Comparison of ENCODE assay signal across 9 cellular contexts in genomic region chr2:80256396-80257167, GRCh38. TPM values are rescaled to one million over a fixed set of nuclear protein-coding genes. Genes with fewer than 3 reads are reported as not detected.
A peak's percentile ranks its signal among the peaks of the same experiment; 100 is the strongest.
DNase-seq lines count a peak whose midpoint lies in the region; ATAC-seq, FAIRE-seq and TF ChIP-seq lines count a peak whose summit lies in the region.
"Had no signal": no experiment of that assay in that cellular context is flagged by ENCODE, and none has a peak within 500 bp of the region (broad histone marks: within the 10 kb centered on the region; RNA-seq: fewer than 3 reads in every experiment).

No MANE protein-coding gene starts in this region.

- H2BK120ac ChIP-seq in IMR-90 (ENCODE audit: low read depth, low read length) (no peak overlapping the region), mesenchymal stem cell (ENCODE audit: low read depth, low read length) (no peak overlapping the region)

- DNase-seq in DMS153 (lab: John Stamatoyannopoulos, UW) (peak; percentile 42), IMR-90 (peak; percentile 27), astrocyte (ENCODE audit: low read depth) (no peak), mesenchymal stem cell (peak; percentile 40), GM20000 (ENCODE audit: low spot score) (no peak), gastrocnemius medialis (no peak)

- no peaks in the 10 kb centered on the region for H3K9me1 ChIP-seq in IMR-90 (ENCODE audit: insufficient read depth, low read length)

- no peaks in the 10 kb centered on the region for H3K4me1 ChIP-seq in IMR-90 (ENCODE audit: control insufficient read depth, insufficient read depth, low read length)
- H3K4me1 ChIP-seq in astrocyte (ENCODE audit: insufficient read depth, low read length), result no peaks in the 10 kb centered on the region
- no peaks in the 10 kb centered on the region for H3K4me1 ChIP-seq in mesenchymal stem cell (ENCODE audit: control insufficient read depth, insufficient read depth, low read depth, low read length)
- peaks cover 0 to 6% of the 10 kb centered on the region in 2 donors for H3K4me1 ChIP-seq in gastrocnemius medialis

- H2AK5ac ChIP-seq in IMR-90 (ENCODE audit: low read depth, low read length) (no peak overlapping the region), mesenchymal stem cell (ENCODE audit: low read length, severe bottlenecking) (no peak overlapping the region)

- H4K91ac ChIP-seq in IMR-90 (ENCODE audit: insufficient read depth, low read depth, low read length), result no peak overlapping the region
- no peak overlapping the region for H4K91ac ChIP-seq in mesenchymal stem cell (ENCODE audit: low read length)

- H3K4me2 ChIP-seq in IMR-90 (ENCODE audit: low read depth, low read length) (no peak overlapping the region), astrocyte (ENCODE audit: low read length) (no peak overlapping the region), mesenchymal stem cell (ENCODE audit: low read length, poor library complexity, severe bottlenecking) (no peak overlapping the region)

- dilution Hi-C loops in IMR-90 (cut with HindIII; ENCODE audit: low sequenced_read_pairs, unreplicated experiment), result no loop called here

- no peak overlapping the region for H3K23ac ChIP-seq in IMR-90 (ENCODE audit: low read depth, low read length)
- H3K23ac ChIP-seq in mesenchymal stem cell (ENCODE audit: low read length in 2 of 2), result no peak overlapping the region

- CTCF ChIA-PET in IMR-90 (lab: Yijun Ruan, JAX), result interaction anchor here (0.9 kb wide), 1 partner anchor 18 kb away, joined by 4 read pairs; no protein-coding TSS in a partner anchor

- no peaks in the 10 kb centered on the region for H3K27me3 ChIP-seq in IMR-90 (ENCODE audit: control insufficient read depth, insufficient read depth, low read length)
- no peaks in the 10 kb centered on the region for H3K27me3 ChIP-seq in astrocyte (ENCODE audit: insufficient read depth, low read length)
- H3K27me3 ChIP-seq in mesenchymal stem cell (ENCODE audit: control insufficient read depth in 1 of 2, insufficient read depth in 1 of 2, low read length in 2 of 2), result peaks cover 0 to 21% of the 10 kb centered on the region in 2 experiments
- no peaks in the 10 kb centered on the region for H3K27me3 ChIP-seq in gastrocnemius medialis

- H2BK15ac ChIP-seq in IMR-90 (ENCODE audit: low read depth, low read length) (no peak overlapping the region), mesenchymal stem cell (ENCODE audit: low read depth, poor library complexity, severe bottlenecking) (no peak overlapping the region)

- intact Hi-C loops in IMR-90 (cut with micrococcal nuclease) (loop anchor here (10.0 kb wide), 1 partner anchor 238 kb away; no protein-coding TSS in a partner anchor), gastrocnemius medialis (cut with DNase I; ENCODE audit: low total_unique reads) (no loop called here)

- H3K36me3 ChIP-seq in IMR-90 (ENCODE audit: control insufficient read depth, insufficient read depth, low read length) (no peaks in the 10 kb centered on the region), astrocyte (ENCODE audit: insufficient read depth, low read length) (no peaks in the 10 kb centered on the region), mesenchymal stem cell (ENCODE audit: control insufficient read depth in 1 of 2, insufficient read depth in 2 of 2, low read depth in 1 of 2, low read length in 2 of 2) (no peaks in the 10 kb centered on the region), gastrocnemius medialis (no peaks in the 10 kb centered on the region)

- H3K79me2 ChIP-seq in astrocyte (ENCODE audit: insufficient read depth, low read length), result no peaks in the 10 kb centered on the region

- no peak for FAIRE-seq in astrocyte (lab: Jason Lieb, UNC)

- peaks cover 2% of the 10 kb centered on the region for H3K27me3 Mint-ChIP-seq in astrocyte (ENCODE audit: low read depth, unreplicated experiment)
- H3K27me3 Mint-ChIP-seq: memory B cell had no signal

- no peak overlapping the region for H4K5ac ChIP-seq in IMR-90 (ENCODE audit: low read depth, low read length)

- H2AFZ ChIP-seq in IMR-90 (replicated peaks; ENCODE audit: low read length, poor library complexity), result no peak overlapping the region
- no peak overlapping the region for H2AFZ ChIP-seq in astrocyte (ENCODE audit: low read depth, low read length)
- H2AFZ ChIP-seq in mesenchymal stem cell (ENCODE audit: low read depth, low read length), result no peak overlapping the region

- in situ Hi-C loops in IMR-90 (cut with MboI; ENCODE audit: low sequenced_read_pairs) (no loop called here), gastrocnemius medialis (cut with MboI; ENCODE audit: low sequenced_read_pairs in 4 of 4) (no loop called here)

- H3K4ac ChIP-seq in IMR-90 (ENCODE audit: low read depth, low read length) (no peak overlapping the region), mesenchymal stem cell (ENCODE audit: low read depth in 1 of 2, low read length in 2 of 2) (no peak overlapping the region)

- H2BK12ac ChIP-seq in mesenchymal stem cell (ENCODE audit: low read length in 2 of 2), result no peak overlapping the region

- H2BK20ac ChIP-seq in IMR-90 (ENCODE audit: low read depth, low read length), result no peak overlapping the region

- H3K27ac ChIP-seq in IMR-90 (ENCODE audit: insufficient read depth, low read length) (no peak overlapping the region), astrocyte (ENCODE audit: low read depth, low read length) (no peak overlapping the region), mesenchymal stem cell (ENCODE audit: low read length, poor library complexity, severe bottlenecking) (no peak overlapping the region), gastrocnemius medialis (no peak overlapping the region)

- POLR2A ChIA-PET in IMR-90 (lab: Charles Lee; ENCODE audit: unreplicated experiment), result no interaction called here

- H3K18ac ChIP-seq in IMR-90 (ENCODE audit: low read depth, low read length) (no peak overlapping the region), mesenchymal stem cell (ENCODE audit: low read depth in 1 of 2, low read length in 2 of 2) (no peak overlapping the region)

- ATAC-seq in IMR-90 (ENCODE audit: low read depth) (no peak), HG02798 (IDR thresholded peaks at IDR 0.05; ENCODE audit: poor library complexity, unreplicated experiment) (no peak), gastrocnemius medialis (no peak), HG03045 (IDR thresholded peaks at IDR 0.05; ENCODE audit: unreplicated experiment) (no peak)

- H3K36me3 Mint-ChIP-seq in astrocyte (ENCODE audit: low read depth, unreplicated experiment), result no peaks in the 10 kb centered on the region
- H3K36me3 Mint-ChIP-seq: memory B cell had no signal

- H3K56ac ChIP-seq in IMR-90 (ENCODE audit: extremely low read depth, insufficient read depth, low read length), result no peak overlapping the region

- no peaks in the 10 kb centered on the region for H3K9me3 Mint-ChIP-seq in astrocyte (ENCODE audit: unreplicated experiment)
- H3K9me3 Mint-ChIP-seq: memory B cell had no signal

- TF ChIP-seq CTCF in IMR-90 (conservative IDR thresholded peaks at IDR 0.05; ENCODE audit: low read depth, low read length) (peak; percentile 43), astrocyte (IDR thresholded peaks at IDR 0.05; ENCODE audit: insufficient read depth, low read depth, low read length) (peak; percentile 33), GM20000 (IDR thresholded peaks at IDR 0.05; ENCODE audit: extremely low read depth, missing control alignments) (no peak), gastrocnemius medialis (IDR thresholded peaks at IDR 0.05 in 4 of 5, conservative IDR thresholded peaks at IDR 0.05 in 1 of 5) (no peak)

- H3K9ac ChIP-seq in IMR-90 (ENCODE audit: low read depth, low read length) (no peak overlapping the region), astrocyte (ENCODE audit: low read length) (no peak overlapping the region), mesenchymal stem cell (ENCODE audit: low read length) (no peak overlapping the region)

- no peak overlapping the region for H3K14ac ChIP-seq in IMR-90 (replicated peaks; ENCODE audit: low read depth, low read length)
- no peak overlapping the region for H3K14ac ChIP-seq in mesenchymal stem cell (ENCODE audit: low read length in 2 of 2)

- H3K4me1 Mint-ChIP-seq in astrocyte (ENCODE audit: low read depth, unreplicated experiment), result peaks cover 2% of the 10 kb centered on the region
- H3K4me1 Mint-ChIP-seq: memory B cell had no signal

- H4K8ac ChIP-seq in IMR-90 (ENCODE audit: low read depth in 2 of 2, low read length in 2 of 2), result no peak overlapping the region
- H4K8ac ChIP-seq in mesenchymal stem cell (ENCODE audit: low read length), result no peak overlapping the region

- H3K4me3 Mint-ChIP-seq in astrocyte (ENCODE audit: unreplicated experiment), result no peak overlapping the region
- H3K4me3 Mint-ChIP-seq: memory B cell had no signal

- TF ChIP-seq RAD21 in IMR-90 (IDR thresholded peaks at IDR 0.05; ENCODE audit: low read length), result peak; percentile 48

- H2BK5ac ChIP-seq in IMR-90 (ENCODE audit: low read depth, low read length, poor library complexity, severe bottlenecking), result no peak overlapping the region
- H2BK5ac ChIP-seq in mesenchymal stem cell (ENCODE audit: low read depth, low read length, poor library complexity, severe bottlenecking), result no peak overlapping the region

- H3K27ac Mint-ChIP-seq in astrocyte (ENCODE audit: unreplicated experiment), result no peak overlapping the region
- H3K27ac Mint-ChIP-seq: memory B cell had no signal

- no peaks in the 10 kb centered on the region for H4K20me1 ChIP-seq in IMR-90 (ENCODE audit: insufficient read depth, low read length)
- no peaks in the 10 kb centered on the region for H4K20me1 ChIP-seq in astrocyte (ENCODE audit: insufficient read depth, low read length)

- no peak overlapping the region for H3K4me3 ChIP-seq in IMR-90 (ENCODE audit: insufficient read depth, low read depth, low read length)
- no peak overlapping the region for H3K4me3 ChIP-seq in astrocyte (ENCODE audit: insufficient read depth, low read depth, low read length)
- no peak overlapping the region for H3K4me3 ChIP-seq in mesenchymal stem cell (ENCODE audit: insufficient read depth in 1 of 2, low read depth in 1 of 2, low read length in 2 of 2)
- no peak overlapping the region for H3K4me3 ChIP-seq in gastrocnemius medialis

- 100% methylated on average over 1 of the region's 9 CpGs; no CpG with 5 or more reads in 1 of the 2 experiments for WGBS in IMR-90 (ENCODE audit: extremely low coverage in 2 of 2, insufficient read length in 1 of 2), 2 experiments
- WGBS in mesenchymal stem cell, result 75% methylated on average over 8 of the region's 9 CpGs

- TF ChIP-seq POLR2A in IMR-90 (IDR thresholded peaks at IDR 0.05; ENCODE audit: low read depth, low read length) (no peak), gastrocnemius medialis (IDR thresholded peaks at IDR 0.05) (no peak)

- no peak overlapping the region for H2AK9ac ChIP-seq in IMR-90 (replicated peaks; ENCODE audit: low read depth, low read length, poor library complexity)

- no TSS peak for BruUV-seq in IMR-90 (replicated peaks; lab: Mats Ljungman, UMichigan)

- H3K9me3 ChIP-seq in IMR-90 (ENCODE audit: control insufficient read depth, insufficient read depth, low read length) (no peaks in the 10 kb centered on the region), astrocyte (ENCODE audit: insufficient read depth, low read depth, low read length) (peaks cover 4% of the 10 kb centered on the region), mesenchymal stem cell (ENCODE audit: control insufficient read depth, low read length) (no peaks in the 10 kb centered on the region), gastrocnemius medialis (no peaks in the 10 kb centered on the region)

- no peaks in the 10 kb centered on the region for H3K79me1 ChIP-seq in IMR-90 (ENCODE audit: low read depth in 1 of 2, low read length in 2 of 2)
- H3K79me1 ChIP-seq in mesenchymal stem cell (replicated peaks; ENCODE audit: low read length, poor library complexity, severe bottlenecking), result no peaks in the 10 kb centered on the region

RNA-seq across cellular contexts. Expression of gene LRRTM1, which starts 48.0 kb away (rescaled TPM):
- total RNA-seq in IMR-90 (2012; rRNA removed), result not detected in 2 replicates
- polyA plus RNA-seq in IMR-90 (2012; rRNA removed), result not detected in 2 replicates
- not detected in 2 replicates for polyA plus RNA-seq in IMR-90 (2012; cell fraction: cytosol; rRNA removed)
- not detected in 2 replicates for polyA plus RNA-seq in IMR-90 (2012; cell fraction: nucleus; rRNA removed; ENCODE audit: low replicate concordance)
- not detected in 2 replicates for total RNA-seq in astrocyte
- 0.32 TPM for polyA plus RNA-seq in mesenchymal stem cell (2013, experiment 1 of 2)
- polyA plus RNA-seq in mesenchymal stem cell (2013, experiment 2 of 2), result 0.38 TPM
- total RNA-seq in gastrocnemius medialis, result not detected

Comparison
In these comparisons a context has a peak if more than half of its experiments do, and no peak if none do; other contexts are left out.
1. DNase-seq: peak in DMS153 (single experiment), IMR-90 (single experiment) and mesenchymal stem cell (single experiment); none in astrocyte (single experiment), GM20000 (single experiment) and gastrocnemius medialis (0 of 2).
2. CTCF ChIP-seq: peak in IMR-90 (single experiment) and astrocyte (single experiment); none in GM20000 (single experiment) and gastrocnemius medialis (0 of 5).